17 cellular contexts compared by ENCODE assay signal in genomic region chr18:57976230-57976773, GRCh38.
DNase-seq lines count a peak whose midpoint lies in the region; ATAC-seq and TF ChIP-seq lines count a peak whose summit lies in the region.
"Had no signal": no experiment of that assay in that cellular context is flagged by ENCODE, and none has a peak within 500 bp of the region (broad histone marks: within the 10 kb centered on the region; RNA-seq: fewer than 3 reads in every experiment).

No MANE protein-coding gene starts in this region.

- peak overlapping the region in 3 of 4 donors; percentile 6 to 20 (median 7) for H3K4me3 ChIP-seq in esophagus muscularis mucosa
- H3K4me3 ChIP-seq: BLaER1, thyroid gland had no signal

- no peak for TF ChIP-seq CTCF in esophagus muscularis mucosa (IDR thresholded peaks at IDR 0.05)

- H3K9me3 ChIP-seq in esophagus muscularis mucosa = no peaks in the 10 kb centered on the region
- H3K9me3 ChIP-seq: BLaER1, thyroid gland had no signal

- intact Hi-C loops in esophagus muscularis mucosa (cut with DNase I) = no loop called here
- intact Hi-C loops in sciatic nerve (cut with DNase I) = no loop called here

- 44% methylated on average over 2 of the region's 2 CpGs for WGBS in esophagus muscularis mucosa

- H3K27ac ChIP-seq in esophagus muscularis mucosa (replicated peaks in 1 of 4) = peak overlapping the region in 2 of 4 donors; percentile 12 to 25
- H3K27ac ChIP-seq: BLaER1, thyroid gland had no signal

- no peaks in the 10 kb centered on the region for H3K27me3 ChIP-seq in esophagus muscularis mucosa
- H3K27me3 ChIP-seq: BLaER1, thyroid gland had no signal

- no peaks in the 10 kb centered on the region for H3K36me3 ChIP-seq in esophagus muscularis mucosa
- H3K36me3 ChIP-seq: BLaER1, thyroid gland had no signal

- no peak for TF ChIP-seq POLR2A in esophagus muscularis mucosa (IDR thresholded peaks at IDR 0.05; ENCODE audit: low read depth)

- ATAC-seq in GM18868 (IDR thresholded peaks at IDR 0.05; ENCODE audit: unreplicated experiment) (peak; percentile 57), HG03175 (IDR thresholded peaks at IDR 0.05; ENCODE audit: unreplicated experiment) (peak; percentile 51), sciatic nerve (peak; percentile 38), HG02970 (IDR thresholded peaks at IDR 0.05; ENCODE audit: low FRiP score, unreplicated experiment) (no peak)

- peaks cover 0 to 18% (median 13%) of the 10 kb centered on the region in 4 donors for H3K4me1 ChIP-seq in esophagus muscularis mucosa
- H3K4me1 ChIP-seq: BLaER1 had no signal

- no peak for DNase-seq in esophagus muscularis mucosa (ENCODE audit: extremely low spot score)
- no peak for DNase-seq in sciatic nerve (ENCODE audit: low spot score)
- no peak for DNase-seq in DMS153 treated with DMSO at 0.1 percent for 48 hours (lab: John Stamatoyannopoulos, UW; ENCODE audit: unreplicated experiment)
- DNase-seq in HCEC 1CT = no peak
- no peak for DNase-seq in NCI-H345 (lab: John Stamatoyannopoulos, UW)
- DNase-seq: activated T-cell treated with anti-CD3 and anti-CD28 coated beads, Interleukin-2, amount 50 U/mL, for 48 hours; amygdala; H9; immature natural killer cell; NCI-H187; Right ventricle myocardium superior; T-helper 2 cell; thyroid gland had no signal

- no peak for TF ChIP-seq EP300 in esophagus muscularis mucosa (IDR thresholded peaks at IDR 0.05)
